Comparison of ENCODE assay signal across 10 cellular contexts in the genomic region with DNA sequence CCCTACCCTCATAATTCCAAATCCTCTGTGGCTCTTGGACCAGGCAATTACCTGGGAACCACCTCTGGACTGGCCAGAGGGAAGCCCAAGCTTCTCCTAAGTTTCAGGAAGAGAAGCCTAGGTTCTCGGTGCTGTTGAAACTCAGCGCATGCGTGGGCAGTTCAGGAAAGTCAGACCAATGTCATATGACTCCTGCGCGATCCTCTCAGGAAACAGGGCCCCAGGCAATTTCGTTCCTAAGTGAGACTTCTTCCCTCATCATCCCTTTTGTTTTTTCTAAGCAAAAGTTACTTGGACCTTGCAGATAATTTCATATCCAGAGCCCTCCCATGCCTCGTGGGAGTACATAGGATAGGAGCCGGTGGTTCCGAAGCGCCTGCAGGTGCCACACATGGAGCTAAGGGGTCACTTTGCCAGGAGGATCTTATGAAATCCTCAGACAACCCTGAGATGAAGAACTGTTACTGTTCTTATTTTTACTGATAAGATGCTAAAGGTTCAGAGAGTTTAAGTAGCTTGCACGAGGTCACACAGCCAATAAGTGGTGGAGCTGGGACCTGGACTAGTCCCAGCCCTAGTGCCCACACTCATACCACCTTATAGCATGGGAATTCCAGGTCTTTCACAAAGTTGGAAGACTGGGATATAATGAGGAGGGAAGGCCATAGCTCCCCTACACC.
"Had no signal": no experiment of that assay in that cellular context is flagged by ENCODE, and none has a peak within 500 bp of the region (broad histone marks: within the 10 kb centered on the region; RNA-seq: fewer than 3 reads in every experiment).

No MANE protein-coding gene starts in this region.

- H3K4me3 Mint-ChIP-seq: effector memory CD8-positive, alpha-beta T cell; nephron progenitor cell; T-helper 2 cell treated with Interferon-gamma antibody and Interleukin-4, amounts not matched to agents 5 μg/mL and 100 μg/mL, for 36 hours had no signal

- H3K9me3 Mint-ChIP-seq: effector memory CD8-positive, alpha-beta T cell had no signal

- H3K27ac Mint-ChIP-seq: effector memory CD8-positive, alpha-beta T cell; nephron progenitor cell; T-helper 2 cell treated with Interferon-gamma antibody and Interleukin-4, amounts not matched to agents 5 μg/mL and 100 μg/mL, for 36 hours had no signal

- H3K27ac ChIP-seq: suprapubic skin had no signal

- H3K27me3 ChIP-seq: hepatocyte, suprapubic skin had no signal

- ATAC-seq: activated CD4-positive, CD25-positive, alpha-beta regulatory T cell treated with anti-CD3 and anti-CD28 coated beads, Interleukin-2, amount 50 U/mL, for 24 hours; effector memory CD8-positive, alpha-beta T cell; stimulated activated naive CD8-positive, alpha-beta T cell treated with anti-CD3 and anti-CD28 coated beads, Interleukin-15, Interleukin-2, amounts not matched to agents 100 U/mL and 50 U/mL, for 24 hours had no signal

- H3K36me3 ChIP-seq: suprapubic skin had no signal

- H3K27me3 Mint-ChIP-seq: effector memory CD8-positive, alpha-beta T cell had no signal

- H3K4me3 ChIP-seq: hepatocyte, suprapubic skin had no signal

- DNase-seq: activated T-cell treated with anti-CD3 and anti-CD28 coated beads, Interleukin-2, amount 50 U/mL, for 48 hours; effector memory CD8-positive, alpha-beta T cell; mammary epithelial cell; nephron progenitor cell; stimulated activated CD4-positive, alpha-beta T cell treated with anti-CD3 and anti-CD28 coated beads, Interleukin-2, amount 100 ng/mL, for 48 hours; stimulated activated naive CD8-positive, alpha-beta T cell treated with anti-CD3 and anti-CD28 coated beads, Interleukin-15, Interleukin-2, amounts not matched to agents 100 U/mL and 50 U/mL, for 24 hours had no signal

- H3K9me3 ChIP-seq: suprapubic skin had no signal
